In the genomic region with DNA sequence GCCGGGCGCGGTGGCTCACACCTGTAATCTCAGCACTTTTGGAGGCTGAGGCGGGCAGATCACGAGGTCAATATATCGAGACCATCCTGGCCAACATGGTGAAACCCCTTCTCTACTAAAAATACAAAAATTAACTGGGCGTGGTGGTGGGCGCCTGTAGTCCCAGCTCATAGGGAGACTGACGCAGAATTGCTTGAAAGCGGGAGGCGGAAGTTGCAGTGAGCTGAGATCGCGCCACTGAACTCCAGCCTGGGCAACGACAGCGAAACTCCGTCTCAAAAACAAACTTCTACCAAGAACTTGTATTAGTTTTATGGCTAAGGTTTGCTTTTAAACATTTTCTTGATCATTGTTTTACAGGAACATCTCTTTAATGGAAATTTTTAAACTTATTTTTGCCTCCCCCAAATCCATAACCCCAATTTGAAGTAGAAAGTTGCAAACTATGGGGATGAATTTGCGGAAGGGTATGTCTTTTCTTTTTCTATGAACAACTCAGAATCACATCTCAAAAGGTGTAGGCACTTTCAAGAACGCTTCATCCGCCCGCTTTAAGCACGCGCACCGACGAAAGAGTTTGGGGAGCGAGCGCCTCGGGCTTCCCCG, we compare ENCODE assay signal across 8 cellular contexts. TPM values are rescaled to one million over a fixed set of nuclear protein-coding genes. Genes with fewer than 3 reads are reported as not detected.
DNase-seq lines count a peak whose midpoint lies in the region; TF ChIP-seq lines count a peak whose summit lies in the region.

No MANE protein-coding gene starts in this region.

- peak overlapping the region; percentile 91 for H2AFZ ChIP-seq in SU-DHL-6 (ENCODE audit: low read depth, low read length, severe bottlenecking)
- peak overlapping the region; percentile 77 for H2AFZ ChIP-seq in fibroblast of lung (ENCODE audit: low read length)

- H3K79me2 ChIP-seq in SU-DHL-6 (ENCODE audit: insufficient read depth, low read length) (no peaks in the 10 kb centered on the region), fibroblast of lung (ENCODE audit: control insufficient read depth, insufficient read depth, low read length) (no peaks in the 10 kb centered on the region)

- TF ChIP-seq CTCF in GM06990 (IDR thresholded peaks at IDR 0.05; ENCODE audit: insufficient read depth, low read length, poor library complexity, severe bottlenecking) (no peak), SU-DHL-6 (IDR thresholded peaks at IDR 0.05; ENCODE audit: insufficient read depth, low read length, poor library complexity, severe bottlenecking) (no peak), fibroblast of lung (conservative IDR thresholded peaks at IDR 0.05 in 1 of 2, IDR thresholded peaks at IDR 0.05 in 1 of 2; ENCODE audit: low read depth in 1 of 2, low read length in 2 of 2) (no peak)

- H3K4me1 ChIP-seq in fibroblast of lung (ENCODE audit: control insufficient read depth, extremely low read depth, insufficient read depth, low read length) (peaks cover 5% of the 10 kb centered on the region), rectal smooth muscle tissue (ENCODE audit: control insufficient read depth, insufficient read depth, low read length) (peaks cover 17% of the 10 kb centered on the region)

- H3K9me2 ChIP-seq in SU-DHL-6 (replicated peaks; ENCODE audit: insufficient read depth, low read length): no peaks in the 10 kb centered on the region

- H3F3A ChIP-seq in SU-DHL-6 (ENCODE audit: insufficient read depth): peaks cover 34% of the 10 kb centered on the region

- DNase-seq in GM06990 (ENCODE audit: extremely low read depth, insufficient read length) (no peak), fibroblast of lung (ENCODE audit: low read depth in 2 of 2) (no peak), EL (no peak), AML-193 (lab: John Stamatoyannopoulos, UW) (no peak), NCI-H146 (lab: John Stamatoyannopoulos, UW) (no peak), NCI-H187 treated with DMSO at 0.1 percent for 48 hours (lab: John Stamatoyannopoulos, UW) (no peak)

- H3K9me3 ChIP-seq in SU-DHL-6 (ENCODE audit: insufficient read depth, low read length): no peaks in the 10 kb centered on the region
- no peaks in the 10 kb centered on the region for H3K9me3 ChIP-seq in fibroblast of lung (ENCODE audit: control insufficient read depth, insufficient read depth, low read depth, low read length)

- no peaks in the 10 kb centered on the region for H3K27me3 ChIP-seq in GM06990 (replicated peaks; ENCODE audit: control insufficient read depth, insufficient read depth, low read length)
- H3K27me3 ChIP-seq in SU-DHL-6 (ENCODE audit: low read length): no peaks in the 10 kb centered on the region
- H3K27me3 ChIP-seq in fibroblast of lung (ENCODE audit: control insufficient read depth, insufficient read depth, low read length): no peaks in the 10 kb centered on the region
- no peaks in the 10 kb centered on the region for H3K27me3 ChIP-seq in rectal smooth muscle tissue (ENCODE audit: control insufficient read depth, insufficient read depth, low read length)

- no peaks in the 10 kb centered on the region for H4K20me1 ChIP-seq in SU-DHL-6 (ENCODE audit: low read depth, low read length)
- no peaks in the 10 kb centered on the region for H4K20me1 ChIP-seq in fibroblast of lung (ENCODE audit: control insufficient read depth, extremely low read depth, insufficient read depth, low read length)

- H3K27ac ChIP-seq in SU-DHL-6 (ENCODE audit: low read depth, low read length) (peak overlapping the region; percentile 76), fibroblast of lung (ENCODE audit: insufficient read depth, low read length) (peak overlapping the region; percentile 80), rectal smooth muscle tissue (ENCODE audit: low read depth, low read length) (peak overlapping the region; percentile 94)

- H3K4me2 ChIP-seq in SU-DHL-6 (ENCODE audit: low read depth, low read length, poor library complexity, severe bottlenecking) (peak overlapping the region; percentile 77), fibroblast of lung (ENCODE audit: extremely low read depth, insufficient read depth, low read length) (peak overlapping the region; percentile 59)

- H3K36me3 ChIP-seq in GM06990 (ENCODE audit: control insufficient read depth, insufficient read depth, low read length) (no peaks in the 10 kb centered on the region), SU-DHL-6 (ENCODE audit: low read length) (no peaks in the 10 kb centered on the region), fibroblast of lung (ENCODE audit: control insufficient read depth, insufficient read depth, low read length) (no peaks in the 10 kb centered on the region), rectal smooth muscle tissue (ENCODE audit: control insufficient read depth, insufficient read depth, low read length) (no peaks in the 10 kb centered on the region)

- H3K4me3 ChIP-seq in GM06990 (replicated peaks; ENCODE audit: low read depth, low read length): peak overlapping the region; percentile 43
- peak overlapping the region; percentile 40 for H3K4me3 ChIP-seq in SU-DHL-6 (ENCODE audit: insufficient read depth, low read length, poor library complexity, severe bottlenecking)
- H3K4me3 ChIP-seq in fibroblast of lung (replicated peaks in 1 of 4; ENCODE audit: control extremely low read depth in 1 of 4, insufficient read depth in 1 of 4, low read depth in 3 of 4, low read length in 4 of 4): peak overlapping the region; percentile 10 to 45 (median 22)
- H3K4me3 ChIP-seq in rectal smooth muscle tissue (ENCODE audit: low read length): peak overlapping the region; percentile 62

- H3K9ac ChIP-seq in SU-DHL-6 (ENCODE audit: low read length): peak overlapping the region; percentile 72
- peak overlapping the region; percentile 66 for H3K9ac ChIP-seq in fibroblast of lung (ENCODE audit: insufficient read depth, low read length)
- peak overlapping the region; percentile 78 for H3K9ac ChIP-seq in rectal smooth muscle tissue (ENCODE audit: low read length)

RNA-seq across cellular contexts. Expression of a gene that starts 46.8 kb away (rescaled TPM):
- total RNA-seq in fibroblast of lung: 481 and 664 TPM in 2 replicates
- 650 and 1,032 TPM in 2 replicates for polyA plus RNA-seq in fibroblast of lung
- polyA plus RNA-seq in fibroblast of lung (2012): 819 and 1,107 TPM in 2 replicates
- 34.8 and 35.0 TPM in 2 replicates for polyA minus RNA-seq in fibroblast of lung (ENCODE audit: low replicate concordance)
